ENCODE assay signal across 8 cellular contexts in genomic region chr10:98262571-98262970, GRCh38. TPM values are rescaled to one million over a fixed set of nuclear protein-coding genes. Genes with fewer than 3 reads are reported as not detected.
DNase-seq lines count a peak whose midpoint lies in the region; ATAC-seq and TF ChIP-seq lines count a peak whose summit lies in the region.

No MANE protein-coding gene starts in this region.

- ATAC-seq in GM18868 (IDR thresholded peaks at IDR 0.05; ENCODE audit: unreplicated experiment), result peak; percentile 61
- peak; percentile 60 for ATAC-seq in sciatic nerve

- DNase-seq in AG09309 (ENCODE audit: low read depth) (no peak), RKO (ENCODE audit: low spot score) (peak; percentile 43), fibroblast of mammary gland (ENCODE audit: low read depth) (peak; percentile 55), sciatic nerve (ENCODE audit: low spot score) (no peak), OCI-M2 (lab: John Stamatoyannopoulos, UW; ENCODE audit: unreplicated experiment) (no peak)
- DNase-seq in activated T-cell treated with anti-CD3 and anti-CD28 coated beads, Interleukin-2, amount 50 U/mL, for 1 hour, result no peak
- no peak for DNase-seq in stimulated activated CD4-positive, alpha-beta T cell treated with anti-CD3 and anti-CD28 coated beads, Interleukin-4, amount 100 ng/mL, for 4 hours

- intact Hi-C loops in sciatic nerve (cut with DNase I), result no loop called here

- H3K4me3 ChIP-seq in AG09309 (ENCODE audit: control insufficient read depth, low read depth, low read length), result no peak overlapping the region
- H3K4me3 ChIP-seq in fibroblast of mammary gland (ENCODE audit: control insufficient read depth, low read depth, low read length), result no peak overlapping the region

- TF ChIP-seq CTCF in AG09309 (IDR thresholded peaks at IDR 0.05; ENCODE audit: control insufficient read depth, insufficient read depth, low read depth, low read length, missing control alignments) (peak; percentile 74), fibroblast of mammary gland (conservative IDR thresholded peaks at IDR 0.05; ENCODE audit: control insufficient read depth, insufficient read depth, low read depth, low read length) (peak; percentile 42)

RNA-seq across cellular contexts. Expression of gene LOXL4, which starts 5.4 kb away (rescaled TPM):
- total RNA-seq in sciatic nerve, result 8.2 TPM

Comparison
In these comparisons a context has a peak if more than half of its experiments do, and no peak if none do; other contexts are left out.
1. DNase-seq: peak in RKO (single experiment) and fibroblast of mammary gland (single experiment); none in AG09309 (single experiment), sciatic nerve (single experiment), OCI-M2 (single experiment), activated T-cell treated with anti-CD3 and anti-CD28 coated beads, Interleukin-2, amount 50 U/mL, for 1 hour (single experiment) and stimulated activated CD4-positive, alpha-beta T cell treated with anti-CD3 and anti-CD28 coated beads, Interleukin-4, amount 100 ng/mL, for 4 hours (0 of 2).